ENCODE assay signal across 9 cellular contexts in genomic region chr9:112249277-112249676, GRCh38.
DNase-seq lines count a peak whose midpoint lies in the region; ATAC-seq lines count a peak whose summit lies in the region.
"Had no signal": no experiment of that assay in that cellular context is flagged by ENCODE, and none has a peak within 500 bp of the region (broad histone marks: within the 10 kb centered on the region; RNA-seq: fewer than 3 reads in every experiment).

No MANE protein-coding gene starts in this region.

- peak overlapping the region; percentile 86 for H3K27ac Mint-ChIP-seq in activated T-cell treated with anti-CD3 and anti-CD28 coated beads, Interleukin-2, amount 50 U/mL, for 24 hours
- peak overlapping the region; percentile 3 for H3K27ac Mint-ChIP-seq in activated T-helper 1 cell treated with anti-CD3 and anti-CD28 coated beads, Interleukin-12 subunit alpha, Interleukin-12 subunit beta, Interleukin-2, Interleukin-4 antibody, amounts not matched to agents 30 ng/mL and 10 ng/mL and 1 ng/mL, durations not matched to agents 14 hours and 24 hours and 36 hours
- peak overlapping the region; percentile 7 for H3K27ac Mint-ChIP-seq in stimulated activated effector memory CD8-positive, alpha-beta T cell treated with anti-CD3 and anti-CD28 coated beads, Interleukin-12 subunit alpha, Interleukin-12 subunit beta, amount 100 ng/mL, for 72 hours

- H3K9me3 Mint-ChIP-seq in activated T-cell treated with anti-CD3 and anti-CD28 coated beads, Interleukin-2, amount 50 U/mL, for 24 hours, result no peaks in the 10 kb centered on the region
- no peaks in the 10 kb centered on the region for H3K9me3 Mint-ChIP-seq in activated T-helper 1 cell treated with anti-CD3 and anti-CD28 coated beads, Interleukin-12 subunit alpha, Interleukin-12 subunit beta, Interleukin-2, Interleukin-4 antibody, amounts not matched to agents 30 ng/mL and 10 ng/mL and 1 ng/mL, durations not matched to agents 14 hours and 24 hours and 36 hours
- H3K9me3 Mint-ChIP-seq in stimulated activated effector memory CD8-positive, alpha-beta T cell treated with anti-CD3 and anti-CD28 coated beads, Interleukin-12 subunit alpha, Interleukin-12 subunit beta, amount 100 ng/mL, for 72 hours, result no peaks in the 10 kb centered on the region

- intact Hi-C loops in activated T-helper 1 cell treated with anti-CD3 and anti-CD28 coated beads, Interleukin-12 subunit alpha, Interleukin-12 subunit beta, Interleukin-2, Interleukin-4 antibody, amounts not matched to agents 30 ng/mL and 10 ng/mL and 1 ng/mL, durations not matched to agents 14 hours and 24 hours and 36 hours (cut with micrococcal nuclease), result loop anchor here (2.0 kb wide), 1 partner anchor 84 kb away; the partner anchor contains the start of gene PTBP3

- no peaks in the 10 kb centered on the region for H3K27me3 Mint-ChIP-seq in activated T-cell treated with anti-CD3 and anti-CD28 coated beads, Interleukin-2, amount 50 U/mL, for 24 hours
- H3K27me3 Mint-ChIP-seq in activated T-helper 1 cell treated with anti-CD3 and anti-CD28 coated beads, Interleukin-12 subunit alpha, Interleukin-12 subunit beta, Interleukin-2, Interleukin-4 antibody, amounts not matched to agents 30 ng/mL and 10 ng/mL and 1 ng/mL, durations not matched to agents 14 hours and 24 hours and 36 hours (ENCODE audit: insufficient read depth), result no peaks in the 10 kb centered on the region

- peaks cover 36% of the 10 kb centered on the region for H3K4me1 Mint-ChIP-seq in activated T-cell treated with anti-CD3 and anti-CD28 coated beads, Interleukin-2, amount 50 U/mL, for 24 hours (ENCODE audit: low read depth)
- peaks cover 18% of the 10 kb centered on the region for H3K4me1 Mint-ChIP-seq in activated T-helper 1 cell treated with anti-CD3 and anti-CD28 coated beads, Interleukin-12 subunit alpha, Interleukin-12 subunit beta, Interleukin-2, Interleukin-4 antibody, amounts not matched to agents 30 ng/mL and 10 ng/mL and 1 ng/mL, durations not matched to agents 14 hours and 24 hours and 36 hours (ENCODE audit: low read depth)
- H3K4me1 Mint-ChIP-seq in stimulated activated effector memory CD8-positive, alpha-beta T cell treated with anti-CD3 and anti-CD28 coated beads, Interleukin-12 subunit alpha, Interleukin-12 subunit beta, amount 100 ng/mL, for 72 hours, result peaks cover 36% of the 10 kb centered on the region

- H3K36me3 Mint-ChIP-seq in activated T-cell treated with anti-CD3 and anti-CD28 coated beads, Interleukin-2, amount 50 U/mL, for 24 hours (ENCODE audit: low read depth), result peaks cover 69% of the 10 kb centered on the region
- H3K36me3 Mint-ChIP-seq in activated T-helper 1 cell treated with anti-CD3 and anti-CD28 coated beads, Interleukin-12 subunit alpha, Interleukin-12 subunit beta, Interleukin-2, Interleukin-4 antibody, amounts not matched to agents 30 ng/mL and 10 ng/mL and 1 ng/mL, durations not matched to agents 14 hours and 24 hours and 36 hours (ENCODE audit: low read depth), result peaks cover 36% of the 10 kb centered on the region
- H3K36me3 Mint-ChIP-seq in stimulated activated effector memory CD8-positive, alpha-beta T cell treated with anti-CD3 and anti-CD28 coated beads, Interleukin-12 subunit alpha, Interleukin-12 subunit beta, amount 100 ng/mL, for 72 hours, result peaks cover 58% of the 10 kb centered on the region

- peak overlapping the region; percentile 9 for H3K4me3 Mint-ChIP-seq in activated T-cell treated with anti-CD3 and anti-CD28 coated beads, Interleukin-2, amount 50 U/mL, for 24 hours
- H3K4me3 Mint-ChIP-seq in activated T-helper 1 cell treated with anti-CD3 and anti-CD28 coated beads, Interleukin-12 subunit alpha, Interleukin-12 subunit beta, Interleukin-2, Interleukin-4 antibody, amounts not matched to agents 30 ng/mL and 10 ng/mL and 1 ng/mL, durations not matched to agents 14 hours and 24 hours and 36 hours, result no peak overlapping the region
- H3K4me3 Mint-ChIP-seq in stimulated activated effector memory CD8-positive, alpha-beta T cell treated with anti-CD3 and anti-CD28 coated beads, Interleukin-12 subunit alpha, Interleukin-12 subunit beta, amount 100 ng/mL, for 72 hours, result no peak overlapping the region

- no peak for DNase-seq in activated T-cell treated with anti-CD3 and anti-CD28 coated beads, Interleukin-2, amount 50 U/mL, for 24 hours
- DNase-seq in activated T-cell treated with anti-CD3 and anti-CD28 coated beads, Interleukin-2, amount 50 U/mL, for 48 hours, result no peak
- no peak for DNase-seq in activated T-helper 1 cell treated with anti-CD3 and anti-CD28 coated beads, Interleukin-12 subunit alpha, Interleukin-12 subunit beta, Interleukin-2, Interleukin-4 antibody, amounts not matched to agents 30 ng/mL and 10 ng/mL and 1 ng/mL, durations not matched to agents 14 hours and 24 hours and 36 hours (ENCODE audit: low spot score)
- DNase-seq in stimulated activated effector memory CD8-positive, alpha-beta T cell treated with anti-CD3 and anti-CD28 coated beads, Interleukin-12 subunit alpha, Interleukin-12 subunit beta, amount 100 ng/mL, for 72 hours (ENCODE audit: low spot score in 2 of 2), result no peak
- no peak for DNase-seq in ecto neural progenitor cell (ENCODE audit: low spot score)
- no peak for DNase-seq in NOMO-1 (lab: John Stamatoyannopoulos, UW; ENCODE audit: unreplicated experiment in 2 of 2)
- DNase-seq in NCI-H2029 treated with DMSO at 0.1 percent for 48 hours (lab: John Stamatoyannopoulos, UW), result no peak
- DNase-seq: stimulated activated CD4-positive, alpha-beta T cell treated with anti-CD3 and anti-CD28 coated beads, Interleukin-2, amount 100 ng/mL, for 48 hours had no signal

- ATAC-seq in HG03060 (IDR thresholded peaks at IDR 0.05; ENCODE audit: low read depth, unreplicated experiment), result peak; percentile 80
- peak; percentile 85 for ATAC-seq in stimulated activated effector memory CD8-positive, alpha-beta T cell treated with anti-CD3 and anti-CD28 coated beads, Interleukin-12 subunit alpha, Interleukin-12 subunit beta, amount 100 ng/mL, for 72 hours

Comparison
In these comparisons a context has a peak if more than half of its experiments do, and no peak if none do; other contexts are left out.
1. H3K27ac Mint-ChIP-seq: peak in every context shown above with its lines; median percentile 86 in activated T-cell treated with anti-CD3 and anti-CD28 coated beads, Interleukin-2, amount 50 U/mL, for 24 hours; 7 in stimulated activated effector memory CD8-positive, alpha-beta T cell treated with anti-CD3 and anti-CD28 coated beads, Interleukin-12 subunit alpha, Interleukin-12 subunit beta, amount 100 ng/mL, for 72 hours; 3 in activated T-helper 1 cell treated with anti-CD3 and anti-CD28 coated beads, Interleukin-12 subunit alpha, Interleukin-12 subunit beta, Interleukin-2, Interleukin-4 antibody, amounts not matched to agents 30 ng/mL and 10 ng/mL and 1 ng/mL, durations not matched to agents 14 hours and 24 hours and 36 hours.